In the genomic region with DNA sequence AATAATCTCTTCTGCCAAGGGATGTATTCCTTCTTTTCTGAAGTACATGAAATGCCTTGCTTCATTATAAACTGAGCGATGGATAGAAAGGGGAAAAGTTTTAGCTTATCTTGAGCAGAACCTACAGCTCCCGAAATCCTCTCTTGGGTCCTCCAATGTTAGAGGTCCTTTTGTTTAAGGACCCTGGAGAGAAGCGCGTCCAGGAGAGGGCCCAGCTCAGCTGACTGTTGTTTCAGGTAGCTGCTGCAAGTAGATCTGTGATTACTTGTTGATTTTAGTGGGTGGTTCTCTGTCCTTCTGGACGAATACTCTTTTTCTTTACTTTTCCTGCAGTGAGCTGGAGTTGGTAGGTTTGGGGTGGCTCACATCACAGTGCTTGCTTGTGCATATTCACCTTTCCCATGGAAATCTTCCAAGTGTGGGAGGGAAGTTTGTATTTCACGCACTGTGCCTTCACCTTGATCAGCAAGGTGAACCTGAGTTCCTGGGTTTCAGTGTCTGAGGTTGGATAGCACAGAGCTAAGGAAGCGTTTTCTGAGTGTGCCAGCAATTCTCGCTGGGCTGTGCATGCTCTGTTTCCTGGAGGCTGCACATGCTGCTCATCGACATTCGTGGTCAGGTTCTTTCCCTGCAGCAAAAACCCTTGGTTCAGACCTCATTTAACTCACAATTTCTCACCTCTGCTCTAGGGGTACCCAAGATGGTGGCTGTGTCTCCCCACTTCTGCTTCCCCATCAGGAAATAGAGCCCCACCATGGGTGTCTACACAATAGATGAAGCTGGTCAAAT, we compare ENCODE assay signal across 8 cellular contexts.
DNase-seq lines count a peak whose midpoint lies in the region; ATAC-seq and TF ChIP-seq lines count a peak whose summit lies in the region.

No MANE protein-coding gene starts in this region.

- peak; percentile 48 for DNase-seq in GM10248 (ENCODE audit: extremely low spot score)
- no peak for DNase-seq in WTC11 (ENCODE audit: low spot score)
- DNase-seq in natural killer cell treated with Interleukin-12 subunit alpha and Interleukin-12 subunit beta and Interleukin-15 and Interleukin-18, amount 100 ng/mL, for 72 hours (ENCODE audit: low spot score), result peak; percentile 70
- DNase-seq in NCI-H128 (lab: John Stamatoyannopoulos, UW; ENCODE audit: unreplicated experiment), result no peak
- DNase-seq in Right ventricle myocardium inferior (ENCODE audit: missing footprints), result no peak
- DNase-seq in NCI-H2171 treated with DMSO at 0.1 percent for 48 hours (lab: John Stamatoyannopoulos, UW), result no peak

- H3K4me3 Mint-ChIP-seq in WTC11, result no peak overlapping the region
- peak overlapping the region; percentile 71 for H3K4me3 Mint-ChIP-seq in natural killer cell treated with Interleukin-12 subunit alpha and Interleukin-12 subunit beta and Interleukin-15 and Interleukin-18, amount 100 ng/mL, for 72 hours

- intact Hi-C loops in Right ventricle myocardium inferior (cut with DNase I), result no loop called here

- ATAC-seq in GM21423 (IDR thresholded peaks at IDR 0.05; ENCODE audit: unreplicated experiment) (peak; percentile 61), WTC11 (0 out of 2 replicates have a peak, but pooled peaks have one; percentile 5), GM19328 (IDR thresholded peaks at IDR 0.05; ENCODE audit: unreplicated experiment) (no peak), Right ventricle myocardium inferior (no peak)
- peak; percentile 72 to 79 for ATAC-seq in natural killer cell treated with Interleukin-12 subunit alpha and Interleukin-12 subunit beta and Interleukin-15 and Interleukin-18, amount 100 ng/mL, for 72 hours

- H3K36me3 Mint-ChIP-seq in WTC11, result peaks cover 22% of the 10 kb centered on the region
- peaks cover 19% of the 10 kb centered on the region for H3K36me3 Mint-ChIP-seq in natural killer cell treated with Interleukin-12 subunit alpha and Interleukin-12 subunit beta and Interleukin-15 and Interleukin-18, amount 100 ng/mL, for 72 hours

- TF ChIP-seq CTCF in GM10248 (IDR thresholded peaks at IDR 0.05; ENCODE audit: control extremely low read depth, extremely low read depth, low read depth, missing control alignments) (no peak), WTC11 (IDR thresholded peaks at IDR 0.05) (no peak)

- no peaks in the 10 kb centered on the region for H3K27me3 Mint-ChIP-seq in WTC11 (ENCODE audit: low read depth)
- H3K27me3 Mint-ChIP-seq in natural killer cell treated with Interleukin-12 subunit alpha and Interleukin-12 subunit beta and Interleukin-15 and Interleukin-18, amount 100 ng/mL, for 72 hours, result no peaks in the 10 kb centered on the region

- H3K4me1 Mint-ChIP-seq in WTC11, result peaks cover 86% of the 10 kb centered on the region
- H3K4me1 Mint-ChIP-seq in natural killer cell treated with Interleukin-12 subunit alpha and Interleukin-12 subunit beta and Interleukin-15 and Interleukin-18, amount 100 ng/mL, for 72 hours (ENCODE audit: low read depth in 2 of 2), result peaks cover 63 to 71% of the 10 kb centered on the region in 2 donors

- POLR2A ChIA-PET in GM10248 (lab: Yijun Ruan, JAX), result interaction anchor here (0.6 to 0.7 kb wide), 2 partner anchors 9 to 816 kb away, joined by 3 to 5 read pairs; partner anchors contain the start of gene GMPR
- POLR2A ChIA-PET in WTC11 (lab: Charles Lee), result interaction anchor here (1.2 kb wide), 1 partner anchor 9 kb away, joined by 4 read pairs; no protein-coding TSS in a partner anchor

- peaks cover 6% of the 10 kb centered on the region for H3K9me3 Mint-ChIP-seq in WTC11
- H3K9me3 Mint-ChIP-seq in natural killer cell treated with Interleukin-12 subunit alpha and Interleukin-12 subunit beta and Interleukin-15 and Interleukin-18, amount 100 ng/mL, for 72 hours, result no peaks in the 10 kb centered on the region

- CTCF ChIA-PET in GM10248 (lab: Yijun Ruan, JAX) (interaction anchor here (1.0 to 4.4 kb wide), 11 partner anchors 8 to 110 kb away, joined by 3 to 35 read pairs (median 4); no protein-coding TSS in a partner anchor), WTC11 (lab: Charles Lee) (interaction anchor here (1.2 kb wide), 1 partner anchor 9 kb away, joined by 3 read pairs; no protein-coding TSS in a partner anchor)

- peak overlapping the region; percentile 83 for H3K27ac Mint-ChIP-seq in WTC11
- peak overlapping the region; percentile 80 to 92 for H3K27ac Mint-ChIP-seq in natural killer cell treated with Interleukin-12 subunit alpha and Interleukin-12 subunit beta and Interleukin-15 and Interleukin-18, amount 100 ng/mL, for 72 hours

TF ChIP-seq in WTC11, 78 proteins besides CTCF, POLR2A, EP300 and RAD21:
- TF ChIP-seq, protein P1, sequence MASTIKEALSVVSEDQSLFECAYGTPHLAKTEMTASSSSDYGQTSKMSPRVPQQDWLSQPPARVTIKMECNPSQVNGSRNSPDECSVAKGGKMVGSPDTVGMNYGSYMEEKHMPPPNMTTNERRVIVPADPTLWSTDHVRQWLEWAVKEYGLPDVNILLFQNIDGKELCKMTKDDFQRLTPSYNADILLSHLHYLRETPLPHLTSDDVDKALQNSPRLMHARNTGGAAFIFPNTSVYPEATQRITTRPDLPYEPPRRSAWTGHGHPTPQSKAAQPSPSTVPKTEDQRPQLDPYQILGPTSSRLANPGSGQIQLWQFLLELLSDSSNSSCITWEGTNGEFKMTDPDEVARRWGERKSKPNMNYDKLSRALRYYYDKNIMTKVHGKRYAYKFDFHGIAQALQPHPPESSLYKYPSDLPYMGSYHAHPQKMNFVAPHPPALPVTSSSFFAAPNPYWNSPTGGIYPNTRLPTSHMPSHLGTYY (CRISPR knock-in tag; IDR thresholded peaks at IDR 0.05), result no peak
- no peak for TF ChIP-seq ESRRA (CRISPR knock-in tag; IDR thresholded peaks at IDR 0.05; ENCODE audit: borderline replicate concordance)
- no peak for TF ChIP-seq GTF2I (CRISPR knock-in tag; conservative IDR thresholded peaks at IDR 0.05)
- no peak for TF ChIP-seq E2F4 (CRISPR knock-in tag; IDR thresholded peaks at IDR 0.05; ENCODE audit: borderline replicate concordance, low read depth)

Comparison
In these comparisons a context has a peak if more than half of its experiments do, and no peak if none do; other contexts are left out.
1. DNase-seq: peak in GM10248 (single experiment) and natural killer cell treated with Interleukin-12 subunit alpha and Interleukin-12 subunit beta and Interleukin-15 and Interleukin-18, amount 100 ng/mL, for 72 hours (single experiment); none in WTC11 (single experiment), NCI-H128 (single experiment), Right ventricle myocardium inferior (single experiment) and NCI-H2171 treated with DMSO at 0.1 percent for 48 hours (single experiment).
2. ATAC-seq: peak in GM21423 (single experiment), WTC11 (single experiment) and natural killer cell treated with Interleukin-12 subunit alpha and Interleukin-12 subunit beta and Interleukin-15 and Interleukin-18, amount 100 ng/mL, for 72 hours (2 of 2); none in GM19328 (single experiment) and Right ventricle myocardium inferior (single experiment).